In the genomic region with DNA sequence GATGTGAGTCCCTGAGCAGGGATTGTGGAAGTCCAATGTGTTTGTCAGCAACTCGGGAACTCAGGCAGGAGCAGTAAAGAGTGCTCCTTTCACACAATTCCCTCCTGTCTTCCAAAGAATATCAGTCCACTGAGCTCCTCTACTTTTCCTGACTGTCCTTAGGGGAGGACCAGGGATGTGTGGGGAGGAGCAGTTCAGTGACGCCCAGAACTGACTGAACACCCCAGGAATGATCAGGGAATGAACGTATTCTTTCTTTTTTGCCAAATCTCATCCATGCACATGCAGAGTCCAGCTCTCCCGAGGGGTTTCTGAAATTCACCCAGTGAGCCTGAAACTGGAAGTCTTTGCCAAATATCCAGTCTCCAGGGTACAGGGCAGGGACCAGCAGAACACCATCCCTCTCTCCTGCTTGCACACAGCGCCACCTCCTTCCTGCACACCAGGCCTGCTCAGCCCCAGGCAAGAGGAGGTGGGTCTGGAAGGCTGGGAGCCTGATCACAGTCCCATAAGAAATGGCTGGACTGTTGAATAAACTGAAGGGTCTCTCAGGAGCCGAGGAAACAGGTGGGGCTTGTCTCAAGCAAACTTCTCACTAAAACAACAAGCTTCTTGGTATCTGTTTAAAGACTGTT, we compare ENCODE assay signal across 30 cellular contexts.
DNase-seq lines count a peak whose midpoint lies in the region; ATAC-seq, FAIRE-seq and TF ChIP-seq lines count a peak whose summit lies in the region.
"Had no signal": no experiment of that assay in that cellular context is flagged by ENCODE, and none has a peak within 500 bp of the region (broad histone marks: within the 10 kb centered on the region; RNA-seq: fewer than 3 reads in every experiment).

No MANE protein-coding gene starts in this region.

- H3K9ac ChIP-seq in H1 (replicated peaks in 1 of 4; ENCODE audit: extremely low read depth in 1 of 4, low read depth in 3 of 4, low read length in 3 of 4), result no peak overlapping the region

- H3K4me1 Mint-ChIP-seq in nephron progenitor cell, result peaks cover 51% of the 10 kb centered on the region
- H3K4me1 Mint-ChIP-seq: activated CD4-positive, alpha-beta T cell treated with anti-CD3 and anti-CD28 coated beads for 36 hours; activated naive CD8-positive, alpha-beta T cell treated with anti-CD3 and anti-CD28 coated beads for 36 hours; stimulated activated naive CD8-positive, alpha-beta T cell treated with anti-CD3 and anti-CD28 coated beads, Interleukin-15, amount 100 ng/mL, for 72 hours; T-helper 17 cell had no signal

- H4K91ac ChIP-seq in H1 (replicated peaks; ENCODE audit: insufficient read length, low read length), result no peak overlapping the region

- H2AFZ ChIP-seq in H1 (ENCODE audit: low read length), result peak overlapping the region; percentile 61

- no peak overlapping the region for H2BK5ac ChIP-seq in H1 (ENCODE audit: low read depth, low read length)

- H3K9me3 ChIP-seq in left ventricle myocardium inferior (replicated peaks), result no peaks in the 10 kb centered on the region
- no peaks in the 10 kb centered on the region for H3K9me3 ChIP-seq in H1 (ENCODE audit: insufficient read depth in 2 of 2, low read depth in 1 of 2, low read length in 1 of 2)
- H3K9me3 ChIP-seq in aorta (ENCODE audit: control insufficient read depth, low read length), result no peaks in the 10 kb centered on the region
- H3K9me3 ChIP-seq: BE2C, esophagus muscularis mucosa, gastrocnemius medialis had no signal

- peak; percentile 70 for ATAC-seq in left ventricle myocardium superior
- peak; percentile 42 for ATAC-seq in aorta (ENCODE audit: low FRiP score)
- no peak for ATAC-seq in HG02884 (IDR thresholded peaks at IDR 0.05; ENCODE audit: unreplicated experiment)
- ATAC-seq: activated CD4-positive, alpha-beta T cell treated with anti-CD3 and anti-CD28 coated beads for 36 hours; gastrocnemius medialis; stimulated activated naive CD8-positive, alpha-beta T cell treated with anti-CD3 and anti-CD28 coated beads, Interleukin-15, amount 100 ng/mL, for 72 hours; T-helper 17 cell had no signal

- intact Hi-C loops in left ventricle myocardium superior (cut with micrococcal nuclease), result no loop called here
- intact Hi-C loops in left ventricle myocardium inferior (cut with micrococcal nuclease), result no loop called here
- intact Hi-C loops in aorta (cut with DNase I), result no loop called here

- no peaks in the 10 kb centered on the region for H3K27me3 ChIP-seq in left ventricle myocardium inferior (ENCODE audit: low read depth)
- H3K27me3 ChIP-seq in H1 (replicated peaks in 1 of 4; ENCODE audit: control insufficient read depth in 3 of 4, extremely low read depth in 1 of 4, insufficient read depth in 3 of 4, low read length in 3 of 4), result no peaks in the 10 kb centered on the region
- H3K27me3 ChIP-seq in aorta (ENCODE audit: control insufficient read depth in 1 of 2, insufficient read depth in 2 of 2, low read length in 1 of 2), result no peaks in the 10 kb centered on the region
- H3K27me3 ChIP-seq: BE2C, esophagus muscularis mucosa, gastrocnemius medialis had no signal

- H3K4me3 ChIP-seq in left ventricle myocardium inferior (no peak overlapping the region), H1 (ENCODE audit: extremely low read depth in 1 of 4, insufficient read depth in 2 of 4, low read depth in 3 of 4, low read length in 4 of 4) (no peak overlapping the region), aorta (ENCODE audit: low read length in 2 of 2) (no peak overlapping the region)
- H3K4me3 ChIP-seq: esophagus muscularis mucosa, gastrocnemius medialis, SK-N-MC had no signal

- no peak overlapping the region for H2BK15ac ChIP-seq in H1 (ENCODE audit: low read length)

- H2AK5ac ChIP-seq in H1 (ENCODE audit: low read depth, low read length), result no peak overlapping the region

- H3K4me3 Mint-ChIP-seq in nephron progenitor cell, result no peak overlapping the region
- H3K4me3 Mint-ChIP-seq: activated CD4-positive, alpha-beta T cell treated with anti-CD3 and anti-CD28 coated beads for 36 hours; activated naive CD8-positive, alpha-beta T cell treated with anti-CD3 and anti-CD28 coated beads for 36 hours; CD8-positive, alpha-beta memory T cell; H9; neural crest cell; stimulated activated naive CD8-positive, alpha-beta T cell treated with anti-CD3 and anti-CD28 coated beads, Interleukin-15, amount 100 ng/mL, for 72 hours; T-helper 17 cell had no signal

- no peak overlapping the region for H2BK120ac ChIP-seq in H1 (replicated peaks; ENCODE audit: low read depth, low read length)

- H3K9me3 Mint-ChIP-seq in nephron progenitor cell, result no peaks in the 10 kb centered on the region
- H3K9me3 Mint-ChIP-seq: activated naive CD8-positive, alpha-beta T cell treated with anti-CD3 and anti-CD28 coated beads for 36 hours; H9; neural crest cell; stimulated activated naive CD8-positive, alpha-beta T cell treated with anti-CD3 and anti-CD28 coated beads, Interleukin-15, amount 100 ng/mL, for 72 hours had no signal

- H3K4me1 ChIP-seq in left ventricle myocardium inferior, result peaks cover 6% of the 10 kb centered on the region
- H3K4me1 ChIP-seq in H1 (replicated peaks in 1 of 4; ENCODE audit: control insufficient read depth in 3 of 4, insufficient read depth in 4 of 4, low read length in 3 of 4), result peaks cover 0 to 4% (median 2%) of the 10 kb centered on the region in 4 experiments; a peak in 2 of 7 replicates
- no peaks in the 10 kb centered on the region for H3K4me1 ChIP-seq in aorta (ENCODE audit: control insufficient read depth in 1 of 2, insufficient read depth in 2 of 2, low read length in 2 of 2)
- H3K4me1 ChIP-seq: BE2C, gastrocnemius medialis had no signal

- H3K79me1 ChIP-seq in H1 (ENCODE audit: low read depth, low read length), result no peaks in the 10 kb centered on the region

- no peak overlapping the region for H4K5ac ChIP-seq in H1 (ENCODE audit: insufficient read length, low read depth, low read length)

- H3K27ac ChIP-seq in left ventricle myocardium inferior (replicated peaks) (no peak overlapping the region), H1 (ENCODE audit: low read depth, low read length) (no peak overlapping the region), aorta (ENCODE audit: low read depth in 1 of 2, low read length in 2 of 2) (no peak overlapping the region)
- H3K27ac ChIP-seq: gastrocnemius medialis, SK-N-MC had no signal

- no peak overlapping the region for H2BK20ac ChIP-seq in H1 (ENCODE audit: low read length)

- H3K14ac ChIP-seq in H1 (ENCODE audit: insufficient read length), result no peak overlapping the region

- H3K36me3 ChIP-seq in left ventricle myocardium inferior (no peaks in the 10 kb centered on the region), H1 (ENCODE audit: control insufficient read depth in 2 of 4, insufficient read depth in 4 of 4, low read length in 3 of 4) (no peaks in the 10 kb centered on the region), aorta (ENCODE audit: control insufficient read depth in 1 of 2, insufficient read depth in 2 of 2, low read length in 1 of 2) (no peaks in the 10 kb centered on the region)
- H3K36me3 ChIP-seq: BE2C, esophagus muscularis mucosa, gastrocnemius medialis had no signal

- H3K36me3 Mint-ChIP-seq in nephron progenitor cell (ENCODE audit: low read depth), result no peaks in the 10 kb centered on the region
- H3K36me3 Mint-ChIP-seq: activated naive CD8-positive, alpha-beta T cell treated with anti-CD3 and anti-CD28 coated beads for 36 hours; CD8-positive, alpha-beta memory T cell had no signal

- CTCF ChIA-PET in H1 (lab: Charles Lee; ENCODE audit: partially characterized antibody), result interaction anchor here (1.1 to 2.1 kb wide), 11 partner anchors 8 to 677 kb away, joined by 3 to 11 read pairs (median 4); no protein-coding TSS in a partner anchor

- H4K20me1 ChIP-seq in H1 (replicated peaks in 1 of 2; ENCODE audit: control insufficient read depth in 1 of 2, insufficient read depth in 2 of 2, low read length in 2 of 2), result no peaks in the 10 kb centered on the region

- no peak for TF ChIP-seq EP300 in H1 (IDR thresholded peaks at IDR 0.05; ENCODE audit: borderline replicate concordance in 1 of 2, low read depth in 2 of 2, low read length in 2 of 2)

- H4K8ac ChIP-seq in H1 (ENCODE audit: extremely low read depth, insufficient read depth, low read length), result no peak overlapping the region

- peaks cover 2% of the 10 kb centered on the region for H3K27me3 Mint-ChIP-seq in nephron progenitor cell (ENCODE audit: low read depth, poor library complexity)
- H3K27me3 Mint-ChIP-seq: progenitor cell of endocrine pancreas, T-helper 17 cell had no signal

- TF ChIP-seq RAD21 in H1 (IDR thresholded peaks at IDR 0.05 in 1 of 2, conservative IDR thresholded peaks at IDR 0.05 in 1 of 2; ENCODE audit: low read depth in 2 of 2, low read length in 2 of 2), result peak in 1 of 2 experiments; percentile 32; a peak in 1 of 4 replicates

- TF ChIP-seq POLR2A in H1 (IDR thresholded peaks at IDR 0.05; ENCODE audit: control extremely low read depth in 1 of 2, low read depth in 2 of 2, low read length in 2 of 2), result no peak

- H3K27ac Mint-ChIP-seq in nephron progenitor cell, result peak overlapping the region; percentile 40
- H3K27ac Mint-ChIP-seq: activated CD4-positive, alpha-beta T cell treated with anti-CD3 and anti-CD28 coated beads for 36 hours; activated naive CD8-positive, alpha-beta T cell treated with anti-CD3 and anti-CD28 coated beads for 36 hours; CD8-positive, alpha-beta memory T cell; H9; progenitor cell of endocrine pancreas; stimulated activated naive CD8-positive, alpha-beta T cell treated with anti-CD3 and anti-CD28 coated beads, Interleukin-15, amount 100 ng/mL, for 72 hours; T-helper 17 cell had no signal

- H3K4me2 ChIP-seq in H1 (ENCODE audit: insufficient read depth in 1 of 2, low read depth in 2 of 2, low read length in 2 of 2), result no peak overlapping the region

- H3K79me2 ChIP-seq in H1 (ENCODE audit: control insufficient read depth in 1 of 2, insufficient read depth in 2 of 2, low read length in 2 of 2), result no peaks in the 10 kb centered on the region

- H3K56ac ChIP-seq in H1 (replicated peaks; ENCODE audit: insufficient read length, low read depth, low read length), result no peak overlapping the region

- DNase-seq in left ventricle myocardium superior (peak; percentile 31), left ventricle myocardium inferior (no peak), H1 (ENCODE audit: low read depth in 1 of 2, low spot score in 2 of 2) (no peak), nephron progenitor cell (no peak), aorta (no peak), NCI-H69 (lab: John Stamatoyannopoulos, UW) (no peak), DMS 273 (lab: John Stamatoyannopoulos, UW; ENCODE audit: unreplicated experiment) (no peak)
- DNase-seq: activated CD4-positive, alpha-beta T cell treated with anti-CD3 and anti-CD28 coated beads for 36 hours; activated naive CD8-positive, alpha-beta T cell treated with anti-CD3 and anti-CD28 coated beads for 36 hours; activated T-cell treated with anti-CD3 and anti-CD28 coated beads for 4 hours; BE2C; CD8-positive, alpha-beta memory T cell; central memory CD4-positive, alpha-beta T cell; dermis blood vessel endothelial cell; gastrocnemius medialis; GDM1; hypothalamus; NCI-H1436; NCI-H2081 treated with DMSO at 0.1 percent for 48 hours; NCI-H345; NCI-H774; stimulated activated naive CD8-positive, alpha-beta T cell treated with anti-CD3 and anti-CD28 coated beads, Interleukin-15, amount 100 ng/mL, for 72 hours; T-helper 17 cell had no signal

- H3K18ac ChIP-seq in H1 (ENCODE audit: extremely low read depth, low read length), result no peak overlapping the region

- TF ChIP-seq CTCF in left ventricle myocardium inferior (IDR thresholded peaks at IDR 0.05; ENCODE audit: borderline replicate concordance) (no peak), H1 (IDR thresholded peaks at IDR 0.05; ENCODE audit: control extremely low read depth in 1 of 3, insufficient read depth in 1 of 3, low read depth in 1 of 3, low read length in 3 of 3) (no peak), nephron progenitor cell (IDR thresholded peaks at IDR 0.05) (no peak)

- no peak overlapping the region for H2BK12ac ChIP-seq in H1 (ENCODE audit: low read depth, low read length)

- WGBS in H1 (ENCODE audit: extremely low coverage in 1 of 2, insufficient coverage in 1 of 2, insufficient read length in 1 of 2, insufficient replicate concordance in 2 of 2, low coverage in 1 of 2, low lambda C conversion rate in 2 of 2, missing lambda C conversion rate in 1 of 2), 2 experiments, result 85% methylated on average over 6 of the region's 6 CpGs; no CpG with 5 or more reads in 1 of the 2 experiments
- WGBS in aorta, 2 donors, result 57 to 60% methylated on average over 6 of the region's 6 CpGs

- H3K4ac ChIP-seq in H1 (replicated peaks; ENCODE audit: insufficient read length, low read depth, low read length), result no peak overlapping the region

- no peaks in the 10 kb centered on the region for H3K23me2 ChIP-seq in H1 (ENCODE audit: low read depth, low read length)

- no peak for FAIRE-seq in H1 (lab: Jason Lieb, UNC)
- FAIRE-seq: astrocyte had no signal

- POLR2A ChIA-PET in H1 (lab: Charles Lee; ENCODE audit: partially characterized antibody), result no interaction called here

- H3K23ac ChIP-seq in H1 (ENCODE audit: insufficient read length), result no peak overlapping the region
